Comparison of ENCODE assay signal across 8 cellular contexts in genomic region chr5:69166686-69167487, GRCh38. TPM values are rescaled to one million over a fixed set of nuclear protein-coding genes. Genes with fewer than 3 reads are reported as not detected.
DNase-seq lines count a peak whose midpoint lies in the region; ATAC-seq, FAIRE-seq and TF ChIP-seq lines count a peak whose summit lies in the region.

CCNB1 (plus strand) TSS chr5:69167150; CDS start chr5:69167263, 113 bp downstream.

- peak; percentile 99 for ATAC-seq in HG02571 (IDR thresholded peaks at IDR 0.05; ENCODE audit: unreplicated experiment)

- peak; percentile 98 for DNase-seq in GM06990 (ENCODE audit: extremely low read depth, insufficient read length)
- peak; percentile 98 for DNase-seq in NB4 (ENCODE audit: low read depth)
- DNase-seq in SK-N-DZ (ENCODE audit: low spot score) = peak; percentile 98
- DNase-seq in activated naive CD4-positive, alpha-beta T cell treated with Interleukin-2 at 50 U/mL for 16 hours = peak; percentile 99
- DNase-seq in frontal cortex (ENCODE audit: low spot score in 2 of 2) = peak; percentile 88 to 99
- DNase-seq in substantia nigra (lab: John Stamatoyannopoulos, UW) = peak; percentile 80 to 98 (median 96)

- H3K4me3 ChIP-seq in GM06990 (replicated peaks; ENCODE audit: low read depth, low read length) (peak within 1 kb of the TSS; percentile 93), NB4 (ENCODE audit: low read depth, low read length) (peak within 1 kb of the TSS; percentile 96), neutrophil (ENCODE audit: low read depth in 1 of 2, low read length in 1 of 2) (peak within 1 kb of the TSS; percentile 91 to 94)

- no peaks in the 10 kb centered on the region for H3K27me3 ChIP-seq in GM06990 (replicated peaks; ENCODE audit: control insufficient read depth, insufficient read depth, low read length)
- H3K27me3 ChIP-seq in neutrophil = no peaks in the 10 kb centered on the region

- H3K36me3 ChIP-seq in GM06990 (ENCODE audit: control insufficient read depth, insufficient read depth, low read length) = peaks cover 1% of the 10 kb centered on the region; the same call in 1 of the 2 replicates
- H3K36me3 ChIP-seq in neutrophil = peaks cover 11% of the 10 kb centered on the region

- peak within 1 kb of the TSS; percentile 69 for H3K27ac ChIP-seq in neutrophil
- no peak within 1 kb of the TSS for H3K27ac ChIP-seq in substantia nigra (ENCODE audit: low read depth, low read length, poor library complexity, severe bottlenecking)

- TF ChIP-seq CTCF in GM06990 (IDR thresholded peaks at IDR 0.05; ENCODE audit: insufficient read depth, low read length, poor library complexity, severe bottlenecking) (peak; percentile 16), NB4 (IDR thresholded peaks at IDR 0.05; ENCODE audit: low read depth, low read length) (no peak), neutrophil (IDR thresholded peaks at IDR 0.05) (peak; percentile 41)

- peak; percentile 10 for FAIRE-seq in frontal cortex (lab: Jason Lieb, UNC)

- H3K9me3 ChIP-seq in neutrophil = no peaks in the 10 kb centered on the region

- peak; percentile 78 for TF ChIP-seq POLR2A in NB4 (IDR thresholded peaks at IDR 0.05; ENCODE audit: extremely low read depth, insufficient read length)

- H3K4me1 ChIP-seq in neutrophil (ENCODE audit: control insufficient read depth in 1 of 2, insufficient read depth in 1 of 2, low read depth in 1 of 2, low read length in 1 of 2) = peaks cover 21 to 23% of the 10 kb centered on the region in 2 experiments

RNA-seq across cellular contexts. Expression of gene CCNB1, which starts in this region (rescaled TPM):
- 414 and 426 TPM in 2 replicates for polyA plus RNA-seq in SK-N-DZ (2014; cell fraction: cytosol; rRNA removed)
- 256 and 318 TPM in 2 replicates for polyA plus RNA-seq in SK-N-DZ (2014; cell fraction: nucleus; rRNA removed)
- total RNA-seq in frontal cortex = 26.5 TPM
